ENCODE assay signal across 15 cellular contexts in the genomic region with DNA sequence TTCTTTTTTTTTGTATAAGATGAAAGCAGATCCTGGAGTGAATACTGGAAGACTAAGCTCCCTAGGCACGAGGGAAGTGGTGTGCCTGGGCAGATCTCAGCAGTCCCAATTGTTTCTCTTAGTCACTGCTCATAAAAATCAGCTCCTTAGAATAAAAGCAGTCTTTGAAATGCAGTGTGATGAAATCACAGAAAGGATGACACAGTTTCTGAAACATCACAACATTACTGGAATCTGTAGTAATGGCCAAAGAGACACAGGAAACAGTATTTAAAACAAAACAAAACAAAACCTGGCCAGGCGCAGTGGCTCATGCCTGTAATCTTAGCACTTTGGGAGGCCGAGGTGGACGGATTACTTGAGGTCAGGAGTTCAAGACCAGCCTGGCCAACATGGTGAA. TPM values are rescaled to one million over a fixed set of nuclear protein-coding genes. Genes with fewer than 3 reads are reported as not detected.
DNase-seq lines count a peak whose midpoint lies in the region; ATAC-seq, FAIRE-seq and TF ChIP-seq lines count a peak whose summit lies in the region.
"Had no signal": no experiment of that assay in that cellular context is flagged by ENCODE, and none has a peak within 500 bp of the region (broad histone marks: within the 10 kb centered on the region; RNA-seq: fewer than 3 reads in every experiment).

No MANE protein-coding gene starts in this region.

- no peaks in the 10 kb centered on the region for H3K36me3 Mint-ChIP-seq in GM23338 (ENCODE audit: low read depth)
- no peaks in the 10 kb centered on the region for H3K36me3 Mint-ChIP-seq in stimulated activated effector memory CD8-positive, alpha-beta T cell treated with anti-CD3 and anti-CD28 coated beads, Interleukin-12 subunit alpha, Interleukin-12 subunit beta, amount 100 ng/mL, for 72 hours

- ATAC-seq in GM23338 (no peak), HG02610 (IDR thresholded peaks at IDR 0.05; ENCODE audit: unreplicated experiment) (no peak)
- ATAC-seq in stimulated activated naive CD8-positive, alpha-beta T cell treated with anti-CD3 and anti-CD28 coated beads, Interleukin-15, amount 100 ng/mL, for 72 hours: no peak
- ATAC-seq in stimulated activated effector memory CD8-positive, alpha-beta T cell treated with anti-CD3 and anti-CD28 coated beads, Interleukin-12 subunit alpha, Interleukin-12 subunit beta, amount 100 ng/mL, for 72 hours: no peak
- ATAC-seq: activated T-helper 17 cell treated with anti-CD3 and anti-CD28 coated beads, Interleukin-2, amount 50 U/mL, for 72 hours had no signal

- no peaks in the 10 kb centered on the region for H3K4me1 ChIP-seq in GM23338 (ENCODE audit: insufficient read depth)

- H2AFZ ChIP-seq in GM23338: no peak overlapping the region

- H3K9me2 ChIP-seq in GM23338 (ENCODE audit: insufficient read depth): no peaks in the 10 kb centered on the region

- H3K27me3 Mint-ChIP-seq in GM23338 (ENCODE audit: insufficient read depth, low read depth, poor library complexity): peaks cover 11% of the 10 kb centered on the region
- peaks cover 7% of the 10 kb centered on the region for H3K27me3 Mint-ChIP-seq in stimulated activated naive CD8-positive, alpha-beta T cell treated with anti-CD3 and anti-CD28 coated beads, Interleukin-15, amount 100 ng/mL, for 72 hours

- no peak overlapping the region for H3K4me3 Mint-ChIP-seq in GM23338
- no peak overlapping the region for H3K4me3 Mint-ChIP-seq in stimulated activated naive CD8-positive, alpha-beta T cell treated with anti-CD3 and anti-CD28 coated beads, Interleukin-15, amount 100 ng/mL, for 72 hours
- H3K4me3 Mint-ChIP-seq in stimulated activated effector memory CD8-positive, alpha-beta T cell treated with anti-CD3 and anti-CD28 coated beads, Interleukin-12 subunit alpha, Interleukin-12 subunit beta, amount 100 ng/mL, for 72 hours: no peak overlapping the region
- H3K4me3 Mint-ChIP-seq: activated T-helper 17 cell treated with anti-CD3 and anti-CD28 coated beads, Interleukin-2, amount 50 U/mL, for 72 hours had no signal

- H3K4me3 ChIP-seq in AG09309 (ENCODE audit: control insufficient read depth, low read depth, low read length) (no peak overlapping the region), bronchial epithelial cell (ENCODE audit: low read depth, low read length) (no peak overlapping the region), GM23338 (no peak overlapping the region)
- H3K4me3 ChIP-seq: skin epidermis had no signal

- no peaks in the 10 kb centered on the region for H3K4me1 Mint-ChIP-seq in GM23338
- H3K4me1 Mint-ChIP-seq in stimulated activated naive CD8-positive, alpha-beta T cell treated with anti-CD3 and anti-CD28 coated beads, Interleukin-15, amount 100 ng/mL, for 72 hours: no peaks in the 10 kb centered on the region
- no peaks in the 10 kb centered on the region for H3K4me1 Mint-ChIP-seq in stimulated activated effector memory CD8-positive, alpha-beta T cell treated with anti-CD3 and anti-CD28 coated beads, Interleukin-12 subunit alpha, Interleukin-12 subunit beta, amount 100 ng/mL, for 72 hours
- H3K4me1 Mint-ChIP-seq: activated T-helper 17 cell treated with anti-CD3 and anti-CD28 coated beads, Interleukin-2, amount 50 U/mL, for 72 hours had no signal

- H3K27ac Mint-ChIP-seq in GM23338: no peak overlapping the region
- no peak overlapping the region for H3K27ac Mint-ChIP-seq in stimulated activated naive CD8-positive, alpha-beta T cell treated with anti-CD3 and anti-CD28 coated beads, Interleukin-15, amount 100 ng/mL, for 72 hours
- H3K27ac Mint-ChIP-seq in stimulated activated effector memory CD8-positive, alpha-beta T cell treated with anti-CD3 and anti-CD28 coated beads, Interleukin-12 subunit alpha, Interleukin-12 subunit beta, amount 100 ng/mL, for 72 hours: no peak overlapping the region
- H3K27ac Mint-ChIP-seq: activated T-helper 17 cell treated with anti-CD3 and anti-CD28 coated beads, Interleukin-2, amount 50 U/mL, for 72 hours had no signal

- TF ChIP-seq CTCF in AG09309 (IDR thresholded peaks at IDR 0.05; ENCODE audit: control insufficient read depth, insufficient read depth, low read depth, low read length, missing control alignments): no peak
- TF ChIP-seq CTCF in bronchial epithelial cell (IDR thresholded peaks at IDR 0.05; ENCODE audit: insufficient read depth, low read length, severe bottlenecking): no peak
- no peak for TF ChIP-seq CTCF in GM23338 (conservative IDR thresholded peaks at IDR 0.05; ENCODE audit: low read depth in 2 of 2)

- no peaks in the 10 kb centered on the region for H3K27me3 ChIP-seq in bronchial epithelial cell (ENCODE audit: control insufficient read depth, insufficient read depth, low read length)
- H3K27me3 ChIP-seq in GM23338 (ENCODE audit: insufficient read depth): no peaks in the 10 kb centered on the region

- no peaks in the 10 kb centered on the region for H3F3A ChIP-seq in GM23338 (replicated peaks; ENCODE audit: low read depth)

- no peak overlapping the region for H3K4me2 ChIP-seq in GM23338

- H3K36me3 ChIP-seq in bronchial epithelial cell (ENCODE audit: control insufficient read depth, insufficient read depth, low read length) (no peaks in the 10 kb centered on the region), GM23338 (ENCODE audit: insufficient read depth) (no peaks in the 10 kb centered on the region)

- H3K9me3 Mint-ChIP-seq in GM23338: peaks cover 5% of the 10 kb centered on the region; the same call in 1 of the 3 replicates
- peaks cover 0 to 5% of the 10 kb centered on the region in 2 donors for H3K9me3 Mint-ChIP-seq in stimulated activated naive CD8-positive, alpha-beta T cell treated with anti-CD3 and anti-CD28 coated beads, Interleukin-15, amount 100 ng/mL, for 72 hours
- H3K9me3 Mint-ChIP-seq in stimulated activated effector memory CD8-positive, alpha-beta T cell treated with anti-CD3 and anti-CD28 coated beads, Interleukin-12 subunit alpha, Interleukin-12 subunit beta, amount 100 ng/mL, for 72 hours: peaks cover 9% of the 10 kb centered on the region
- H3K9me3 Mint-ChIP-seq: activated T-helper 17 cell treated with anti-CD3 and anti-CD28 coated beads, Interleukin-2, amount 50 U/mL, for 72 hours had no signal

- H3K79me2 ChIP-seq in GM23338 (replicated peaks; ENCODE audit: insufficient read depth): no peaks in the 10 kb centered on the region

- no peaks in the 10 kb centered on the region for H4K20me1 ChIP-seq in GM23338 (replicated peaks; ENCODE audit: insufficient read depth)

- peak; percentile 98 for DNase-seq in AG09309 (ENCODE audit: low read depth)
- DNase-seq in LHCN-M2 (ENCODE audit: low read depth): peak; percentile 95
- DNase-seq in bronchial epithelial cell (ENCODE audit: low read depth): peak; percentile 95
- peak; percentile 54 for DNase-seq in myocyte (ENCODE audit: low read depth)
- DNase-seq in GM23338 (ENCODE audit: low spot score): no peak
- DNase-seq in stimulated activated naive CD8-positive, alpha-beta T cell treated with anti-CD3 and anti-CD28 coated beads, Interleukin-15, amount 100 ng/mL, for 72 hours: no peak
- no peak for DNase-seq in stimulated activated effector memory CD8-positive, alpha-beta T cell treated with anti-CD3 and anti-CD28 coated beads, Interleukin-12 subunit alpha, Interleukin-12 subunit beta, amount 100 ng/mL, for 72 hours (ENCODE audit: low spot score in 2 of 2)
- DNase-seq: effector memory CD4-positive, alpha-beta T cell; NCI-H524; stimulated activated naive CD4-positive, alpha-beta T cell treated with Interleukin-2 at 50 U/mL for 16 hours; T-helper 9 cell had no signal

- FAIRE-seq in bronchial epithelial cell (lab: Jason Lieb, UNC): no peak
- FAIRE-seq: D721Med had no signal

- no peak overlapping the region for H3K27ac ChIP-seq in GM23338 (ENCODE audit: low read depth)

TF ChIP-seq in GM23338, 12 proteins besides CTCF, POLR2A, EP300 and RAD21 (continues in another document):
- TF ChIP-seq NANOG (IDR thresholded peaks at IDR 0.05; ENCODE audit: borderline replicate concordance) (no peak), ZNF114 (CRISPR knock-in tag; IDR thresholded peaks at IDR 0.05) (no peak), JUNB (IDR thresholded peaks at IDR 0.05; ENCODE audit: unreplicated experiment) (no peak), STAT1 (IDR thresholded peaks at IDR 0.05; ENCODE audit: unreplicated experiment) (no peak)
- TF ChIP-seq, protein P1, sequence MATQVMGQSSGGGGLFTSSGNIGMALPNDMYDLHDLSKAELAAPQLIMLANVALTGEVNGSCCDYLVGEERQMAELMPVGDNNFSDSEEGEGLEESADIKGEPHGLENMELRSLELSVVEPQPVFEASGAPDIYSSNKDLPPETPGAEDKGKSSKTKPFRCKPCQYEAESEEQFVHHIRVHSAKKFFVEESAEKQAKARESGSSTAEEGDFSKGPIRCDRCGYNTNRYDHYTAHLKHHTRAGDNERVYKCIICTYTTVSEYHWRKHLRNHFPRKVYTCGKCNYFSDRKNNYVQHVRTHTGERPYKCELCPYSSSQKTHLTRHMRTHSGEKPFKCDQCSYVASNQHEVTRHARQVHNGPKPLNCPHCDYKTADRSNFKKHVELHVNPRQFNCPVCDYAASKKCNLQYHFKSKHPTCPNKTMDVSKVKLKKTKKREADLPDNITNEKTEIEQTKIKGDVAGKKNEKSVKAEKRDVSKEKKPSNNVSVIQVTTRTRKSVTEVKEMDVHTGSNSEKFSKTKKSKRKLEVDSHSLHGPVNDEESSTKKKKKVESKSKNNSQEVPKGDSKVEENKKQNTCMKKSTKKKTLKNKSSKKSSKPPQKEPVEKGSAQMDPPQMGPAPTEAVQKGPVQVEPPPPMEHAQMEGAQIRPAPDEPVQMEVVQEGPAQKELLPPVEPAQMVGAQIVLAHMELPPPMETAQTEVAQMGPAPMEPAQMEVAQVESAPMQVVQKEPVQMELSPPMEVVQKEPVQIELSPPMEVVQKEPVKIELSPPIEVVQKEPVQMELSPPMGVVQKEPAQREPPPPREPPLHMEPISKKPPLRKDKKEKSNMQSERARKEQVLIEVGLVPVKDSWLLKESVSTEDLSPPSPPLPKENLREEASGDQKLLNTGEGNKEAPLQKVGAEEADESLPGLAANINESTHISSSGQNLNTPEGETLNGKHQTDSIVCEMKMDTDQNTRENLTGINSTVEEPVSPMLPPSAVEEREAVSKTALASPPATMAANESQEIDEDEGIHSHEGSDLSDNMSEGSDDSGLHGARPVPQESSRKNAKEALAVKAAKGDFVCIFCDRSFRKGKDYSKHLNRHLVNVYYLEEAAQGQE (IDR thresholded peaks at IDR 0.05; ENCODE audit: unreplicated experiment): no peak

RNA-seq across cellular contexts. Expression of a gene that starts 34.7 kb away (rescaled TPM):
- 3.9 and 5.1 TPM in 2 replicates for total RNA-seq in LHCN-M2 (2014; rRNA removed)
- polyA plus RNA-seq in LHCN-M2 (2012): 6.3 TPM
- total RNA-seq in bronchial epithelial cell: 3.1 and 3.9 TPM in 2 replicates
- total RNA-seq in myocyte: 3.6 and 4.1 TPM in 2 replicates
- 8.1 TPM for polyA plus RNA-seq in myocyte (2012)
- total RNA-seq in GM23338 (2014; rRNA removed; shearing (Covaris generic)): 0.74 and 1.0 TPM in 2 replicates
- 1.3 and 1.5 TPM in 2 replicates for polyA plus RNA-seq in GM23338 (2016; fragmentation: Nextera tagmentation; extraction: Ambion mirVana)

Comparison
In these comparisons a context has a peak if more than half of its experiments do, and no peak if none do; other contexts are left out.
1. DNase-seq: peak in AG09309 (single experiment), LHCN-M2 (single experiment), bronchial epithelial cell (single experiment) and myocyte (single experiment); none in GM23338 (single experiment), stimulated activated naive CD8-positive, alpha-beta T cell treated with anti-CD3 and anti-CD28 coated beads, Interleukin-15, amount 100 ng/mL, for 72 hours (0 of 2) and stimulated activated effector memory CD8-positive, alpha-beta T cell treated with anti-CD3 and anti-CD28 coated beads, Interleukin-12 subunit alpha, Interleukin-12 subunit beta, amount 100 ng/mL, for 72 hours (0 of 2).